ENCODE assay signal across 8 cellular contexts in genomic region chr9:111630182-111631070, GRCh38. TPM values are rescaled to one million over a fixed set of nuclear protein-coding genes. Genes with fewer than 3 reads are reported as not detected.
DNase-seq lines count a peak whose midpoint lies in the region; ATAC-seq and TF ChIP-seq lines count a peak whose summit lies in the region.

No MANE protein-coding gene starts in this region.

- H3K9me3 ChIP-seq in BLaER1 (no peaks in the 10 kb centered on the region), left lung (no peaks in the 10 kb centered on the region), thyroid gland (no peaks in the 10 kb centered on the region)

- peak overlapping the region; percentile 39; the same call in 1 of the 2 replicates for H3K27ac ChIP-seq in BLaER1
- H3K27ac ChIP-seq in angular gyrus (ENCODE audit: low read depth, low read length): peak overlapping the region; percentile 70
- H3K27ac ChIP-seq in left lung: peak overlapping the region; percentile 92 to 93
- H3K27ac ChIP-seq in thyroid gland: peak overlapping the region in 2 of 3 donors; percentile 19 to 80

- TF ChIP-seq POLR2A in thyroid gland (IDR thresholded peaks at IDR 0.05): no peak

- H3K4me3 ChIP-seq in BLaER1 (peak overlapping the region; percentile 96), left lung (peak overlapping the region; percentile 86 to 95), thyroid gland (replicated peaks in 1 of 3) (peak overlapping the region; percentile 27 to 93 (median 89))

- peak overlapping the region; percentile 96 for H3K9ac ChIP-seq in BLaER1

- intact Hi-C loops in left lung (cut with DNase I) (no loop called here), thyroid gland (cut with DNase I) (no loop called here)

- H3K4me2 ChIP-seq in BLaER1: peak overlapping the region; percentile 83

- WGBS in thyroid gland, 2 donors: 5% methylated on average over 22 of the region's 22 CpGs

- H4K20me1 ChIP-seq in BLaER1: peaks cover 35% of the 10 kb centered on the region; the same call in 1 of the 2 replicates

- H3K4me1 ChIP-seq in BLaER1: peaks cover 22% of the 10 kb centered on the region
- peaks cover 6 to 44% of the 10 kb centered on the region in 2 donors for H3K4me1 ChIP-seq in left lung
- peaks cover 12 to 23% of the 10 kb centered on the region in 2 donors for H3K4me1 ChIP-seq in thyroid gland

- no peak for DNase-seq in left lung
- DNase-seq in thyroid gland: peak in 1 of 2 donors; percentile 13
- no peak for DNase-seq in activated gamma-delta T cell (lab: John Stamatoyannopoulos, UW)

- peak; percentile 43 for ATAC-seq in GM19395 (IDR thresholded peaks at IDR 0.05; ENCODE audit: unreplicated experiment)
- peak; percentile 27 for ATAC-seq in HG03439 (IDR thresholded peaks at IDR 0.05; ENCODE audit: unreplicated experiment)
- ATAC-seq in left lung: peak; percentile 43
- no peak for ATAC-seq in GM18873 (IDR thresholded peaks at IDR 0.05; ENCODE audit: low FRiP score, unreplicated experiment)

- TF ChIP-seq CTCF in left lung (IDR thresholded peaks at IDR 0.05) (no peak), thyroid gland (IDR thresholded peaks at IDR 0.05) (no peak)

- H3K27me3 ChIP-seq in BLaER1: no peaks in the 10 kb centered on the region
- H3K27me3 ChIP-seq in left lung: no peaks in the 10 kb centered on the region
- no peaks in the 10 kb centered on the region for H3K27me3 ChIP-seq in thyroid gland

- H3K36me3 ChIP-seq in BLaER1 (peaks cover 4% of the 10 kb centered on the region; the same call in 1 of the 2 replicates), left lung (no peaks in the 10 kb centered on the region), thyroid gland (no peaks in the 10 kb centered on the region)

RNA-seq across cellular contexts. Expression of gene DNAJC25, which starts 0.7 kb away (rescaled TPM):
- total RNA-seq in left lung (1 to 10 TPM; 5.4 to 7.8 TPM), thyroid gland (10 to 100 TPM in 2 of 4 donors, 1 to 10 TPM in 2; 6.0 to 15.2 (median 10.8) TPM)

RNA-seq across cellular contexts. Expression of gene GNG10, which starts 31.0 kb away (rescaled TPM):
- total RNA-seq in left lung: 10 to 100 TPM; 46.3 to 56.9 TPM
- 10 to 100 TPM; 44.8 to 57.3 (median 53.5) TPM for total RNA-seq in thyroid gland

RNA-seq across cellular contexts. Expression of gene PTGR1, which starts 31.0 kb away (rescaled TPM):
- total RNA-seq in left lung: 10 to 100 TPM; 51.5 to 63.9 TPM
- 10 to 100 TPM; 27.7 to 64.3 (median 39.4) TPM for total RNA-seq in thyroid gland

Comparison
In these comparisons a context has a peak if more than half of its experiments do, and no peak if none do; other contexts are left out.
1. H3K27ac ChIP-seq: peak in every context shown above with its lines; median percentile 92 in left lung; 70 in angular gyrus; 50 in thyroid gland; 39 in BLaER1.